In the genomic region with DNA sequence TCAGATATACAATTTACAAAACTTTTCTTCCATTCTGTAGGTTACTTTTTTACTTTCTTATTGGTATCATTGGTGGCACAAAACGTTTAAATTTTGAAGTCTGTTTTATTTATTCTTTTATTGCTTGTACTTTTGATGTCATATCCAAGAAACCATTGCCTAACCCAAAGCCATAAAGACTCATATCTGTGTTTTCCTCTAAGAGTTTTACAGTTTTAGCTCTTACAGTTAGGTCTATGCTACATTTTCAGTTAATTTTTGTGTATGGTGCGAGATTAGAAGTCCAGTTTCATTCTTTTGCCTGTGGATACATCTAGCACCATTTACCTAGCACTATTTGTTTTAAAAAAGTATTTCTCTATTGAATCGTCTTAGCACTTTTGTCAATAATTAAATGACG, we compare ENCODE assay signal across 24 cellular contexts. TPM values are rescaled to one million over a fixed set of nuclear protein-coding genes. Genes with fewer than 3 reads are reported as not detected.
"Had no signal": no experiment of that assay in that cellular context is flagged by ENCODE, and none has a peak within 500 bp of the region (broad histone marks: within the 10 kb centered on the region; RNA-seq: fewer than 3 reads in every experiment).

No MANE protein-coding gene starts in this region.

- H3K4me1 ChIP-seq: esophagus muscularis mucosa, foreskin keratinocyte, gastroesophageal sphincter, heart left ventricle, left lung, lower lobe of right lung had no signal

- H3K27me3 ChIP-seq: foreskin keratinocyte, hepatocyte, left lung had no signal

- H3K4me3 ChIP-seq: coronary artery, dorsolateral prefrontal cortex, esophagus muscularis mucosa, gastroesophageal sphincter, heart left ventricle, hepatocyte, left lung, lower lobe of right lung had no signal

- DNase-seq: dermis blood vessel endothelial cell; dorsolateral prefrontal cortex; effector CD4-positive, alpha-beta T cell; effector memory CD4-positive, alpha-beta T cell; foreskin keratinocyte; heart left ventricle; hypothalamus; immature natural killer cell; islet precursor cell; kidney; kidney glomerular epithelial cell; left lung; left ventricle myocardium superior; lower lobe of right lung; mesenchymal stem cell; naive thymus-derived CD4-positive, alpha-beta T cell had no signal

- H3K9me3 ChIP-seq: esophagus muscularis mucosa, gastroesophageal sphincter, heart left ventricle, left lung, lower lobe of right lung had no signal

- ATAC-seq: foreskin keratinocyte; gastroesophageal sphincter; heart left ventricle; left lung; left ventricle myocardium superior; lower lobe of right lung; naive thymus-derived CD4-positive, alpha-beta T cell had no signal

- H3K27ac ChIP-seq: coronary artery, dorsolateral prefrontal cortex, esophagus muscularis mucosa, foreskin keratinocyte, gastroesophageal sphincter, heart left ventricle, hepatocyte, left lung, lower lobe of right lung had no signal

- H3K36me3 ChIP-seq: esophagus muscularis mucosa, gastroesophageal sphincter, left lung had no signal

- FAIRE-seq: endothelial cell of umbilical vein, frontal cortex, kidney had no signal

RNA-seq across cellular contexts. Expression of a gene that starts 53.7 kb away (rescaled TPM):
- total RNA-seq: dermis blood vessel endothelial cell, endothelial cell of umbilical vein, fibroblast of villous mesenchyme, foreskin keratinocyte, lung microvascular endothelial cell had no signal
